ENCODE assay signal across 13 cellular contexts in genomic region chr2:204625135-204625534, GRCh38.
A peak's percentile ranks its signal among the peaks of the same experiment; 100 is the strongest.
DNase-seq lines count a peak whose midpoint lies in the region; ATAC-seq, FAIRE-seq and TF ChIP-seq lines count a peak whose summit lies in the region.
"Had no signal": no experiment of that assay in that cellular context is flagged by ENCODE, and none has a peak within 500 bp of the region (broad histone marks: within the 10 kb centered on the region; RNA-seq: fewer than 3 reads in every experiment).

No MANE protein-coding gene starts in this region.

- no peak overlapping the region for H3K27ac ChIP-seq in breast epithelium
- H3K27ac ChIP-seq in Panc1 (ENCODE audit: low read length), result no peak overlapping the region

- in situ Hi-C loops in Panc1 (cut with HindIII; ENCODE audit: low pct_unique_long_range_greater_than_20kb, low sequenced_read_pairs), result no loop called here

- H3K4me3 Mint-ChIP-seq in MCF 10A (ENCODE audit: unreplicated experiment), result no peak overlapping the region
- H3K4me3 Mint-ChIP-seq: activated T-helper 1 cell treated with anti-CD3 and anti-CD28 coated beads, Interleukin-12 subunit alpha, Interleukin-12 subunit beta, Interleukin-2, Interleukin-4 antibody, amounts not matched to agents 30 ng/mL and 10 ng/mL and 1 ng/mL, durations not matched to agents 14 hours and 24 hours and 36 hours; CD4-positive, alpha-beta memory T cell; IgD-negative memory B cell had no signal

- H3K4me1 ChIP-seq in breast epithelium (no peaks in the 10 kb centered on the region), Panc1 (ENCODE audit: control insufficient read depth, insufficient read depth, low read length) (no peaks in the 10 kb centered on the region)

- TF ChIP-seq CTCF in MCF 10A (IDR thresholded peaks at IDR 0.05; ENCODE audit: unreplicated experiment), result peak; percentile 30
- no peak for TF ChIP-seq CTCF in breast epithelium (IDR thresholded peaks at IDR 0.05)
- TF ChIP-seq CTCF in Panc1 (IDR thresholded peaks at IDR 0.05), result peak; percentile 34

- H3K9me3 ChIP-seq in breast epithelium (no peaks in the 10 kb centered on the region), Panc1 (ENCODE audit: control insufficient read depth, insufficient read depth, low read depth, low read length) (no peaks in the 10 kb centered on the region)

- no peak for FAIRE-seq in RCC 7860 (lab: Jason Lieb, UNC)

- H3K36me3 Mint-ChIP-seq in MCF 10A (ENCODE audit: insufficient read depth, unreplicated experiment), result no peaks in the 10 kb centered on the region
- H3K36me3 Mint-ChIP-seq: CD4-positive, alpha-beta memory T cell; IgD-negative memory B cell; naive B cell had no signal

- no peak for ATAC-seq in Panc1
- no peak for ATAC-seq in activated CD4-positive, CD25-positive, alpha-beta regulatory T cell treated with anti-CD3 and anti-CD28 coated beads, Interleukin-2, amount 50 U/mL, for 24 hours

- DNase-seq in MCF 10A (ENCODE audit: unreplicated experiment) (peak; percentile 20), breast epithelium (ENCODE audit: low spot score in 2 of 2) (no peak), Panc1 (ENCODE audit: low read depth, low spot score) (no peak), glomerular visceral epithelial cell (ENCODE audit: extremely low spot score) (peak; percentile 22), superior temporal gyrus (ENCODE audit: extremely low spot score) (peak; percentile 70), NCI-H82 (lab: John Stamatoyannopoulos, UW) (no peak), RCC 7860 (ENCODE audit: low spot score) (no peak)
- DNase-seq: CD4-positive, alpha-beta memory T cell; effector CD4-positive, alpha-beta T cell; naive B cell had no signal

- H3K36me3 ChIP-seq in breast epithelium, result no peaks in the 10 kb centered on the region
- H3K36me3 ChIP-seq in Panc1 (ENCODE audit: control insufficient read depth, insufficient read depth, low read length), result no peaks in the 10 kb centered on the region

- no peak overlapping the region for H3K27ac Mint-ChIP-seq in MCF 10A (ENCODE audit: low read depth, unreplicated experiment)
- H3K27ac Mint-ChIP-seq: activated T-helper 1 cell treated with anti-CD3 and anti-CD28 coated beads, Interleukin-12 subunit alpha, Interleukin-12 subunit beta, Interleukin-2, Interleukin-4 antibody, amounts not matched to agents 30 ng/mL and 10 ng/mL and 1 ng/mL, durations not matched to agents 14 hours and 24 hours and 36 hours; CD4-positive, alpha-beta memory T cell; IgD-negative memory B cell; naive B cell had no signal

- TF ChIP-seq POLR2A in breast epithelium (IDR thresholded peaks at IDR 0.05), result no peak

- intact Hi-C loops in MCF 10A (cut with micrococcal nuclease) (loop anchor here (1.0 kb wide), 1 partner anchor 300 kb away; no protein-coding TSS in a partner anchor), breast epithelium (cut with DNase I; ENCODE audit: low total_unique reads) (no loop called here), Panc1 (cut with micrococcal nuclease; ENCODE audit: unreplicated experiment) (no loop called here)

- CTCF ChIA-PET in MCF 10A (lab: Yijun Ruan, JAX), result interaction anchor here (0.5 to 1.5 kb wide), 9 partner anchors 9 to 546 kb away, joined by 3 to 5 read pairs (median 3); no protein-coding TSS in a partner anchor
- CTCF ChIA-PET in Panc1 (lab: Charles Lee), result interaction anchor here (0.5 kb wide), 1 partner anchor 741 kb away, joined by 3 read pairs; no protein-coding TSS in a partner anchor

- BruUV-seq in MCF 10A (replicated peaks; lab: Mats Ljungman, UMichigan) (no TSS peak), Panc1 (replicated peaks; lab: Mats Ljungman, UMichigan) (no TSS peak)

- H3K4me1 Mint-ChIP-seq in MCF 10A (ENCODE audit: insufficient read depth, unreplicated experiment), result peaks cover 12% of the 10 kb centered on the region
- H3K4me1 Mint-ChIP-seq: IgD-negative memory B cell, naive B cell had no signal

- POLR2A ChIA-PET in MCF 10A (lab: Yijun Ruan, JAX) (interaction anchor here (1.3 kb wide), 1 partner anchor 79 kb away, joined by 4 read pairs; no protein-coding TSS in a partner anchor), Panc1 (lab: Charles Lee) (no interaction called here)

- H3K9me3 Mint-ChIP-seq in MCF 10A (ENCODE audit: unreplicated experiment), result no peaks in the 10 kb centered on the region
- H3K9me3 Mint-ChIP-seq: activated T-helper 1 cell treated with anti-CD3 and anti-CD28 coated beads, Interleukin-12 subunit alpha, Interleukin-12 subunit beta, Interleukin-2, Interleukin-4 antibody, amounts not matched to agents 30 ng/mL and 10 ng/mL and 1 ng/mL, durations not matched to agents 14 hours and 24 hours and 36 hours had no signal

- H3K4me3 ChIP-seq in breast epithelium (no peak overlapping the region), Panc1 (ENCODE audit: low read depth in 2 of 2, low read length in 2 of 2) (no peak overlapping the region)

- H3K27me3 Mint-ChIP-seq in MCF 10A (ENCODE audit: insufficient read depth, unreplicated experiment), result no peaks in the 10 kb centered on the region

- H3K27me3 ChIP-seq in breast epithelium (no peaks in the 10 kb centered on the region), Panc1 (ENCODE audit: control insufficient read depth, insufficient read depth, low read length) (no peaks in the 10 kb centered on the region)

Comparison
In these comparisons a context has a peak if more than half of its experiments do, and no peak if none do; other contexts are left out.
1. DNase-seq: peak in MCF 10A (single experiment), glomerular visceral epithelial cell (single experiment) and superior temporal gyrus (single experiment); none in breast epithelium (0 of 2), Panc1 (single experiment), NCI-H82 (single experiment) and RCC 7860 (single experiment).
2. CTCF ChIP-seq: peak in MCF 10A (single experiment) and Panc1 (single experiment); none in breast epithelium (0 of 3).